Comparison of ENCODE assay signal across 10 cellular contexts in the genomic region with DNA sequence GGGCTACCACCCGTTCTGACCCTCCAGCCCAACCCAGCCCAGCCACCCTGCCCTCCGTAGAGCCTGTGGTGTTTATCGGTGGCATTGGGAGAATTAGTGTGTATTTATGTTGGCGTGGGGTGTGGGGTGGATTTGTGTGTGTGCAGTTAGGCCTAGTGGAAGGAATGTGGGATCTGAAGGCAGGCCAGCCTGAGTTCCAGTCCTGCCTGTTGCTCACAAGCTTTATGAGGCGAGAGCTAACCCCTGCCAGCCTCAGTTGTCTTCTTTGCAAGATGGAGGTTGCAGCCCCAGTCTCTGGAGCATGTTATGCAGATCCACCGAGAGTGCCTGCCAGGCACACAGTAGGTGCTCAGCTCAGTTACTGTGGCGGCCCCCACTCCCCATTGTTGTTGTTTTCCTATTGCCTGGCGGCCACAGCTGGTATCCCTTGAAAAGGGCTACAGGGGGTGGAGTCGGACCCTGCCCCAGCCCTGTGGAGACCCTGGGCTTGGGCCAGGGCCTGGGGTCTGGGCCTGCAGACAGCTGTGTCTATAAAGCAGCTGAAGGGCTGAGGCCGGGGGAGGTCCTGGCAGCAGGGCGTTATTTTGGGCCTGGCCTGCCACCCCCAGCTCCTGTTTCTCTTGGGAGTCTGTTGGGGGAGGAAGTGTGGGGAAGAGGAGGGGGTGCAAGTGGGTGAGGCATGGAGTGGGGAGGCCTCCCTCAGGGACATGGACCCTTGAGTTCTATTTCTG. TPM values are rescaled to one million over a fixed set of nuclear protein-coding genes. Genes with fewer than 3 reads are reported as not detected.
DNase-seq lines count a peak whose midpoint lies in the region; ATAC-seq and TF ChIP-seq lines count a peak whose summit lies in the region.
"Had no signal": no experiment of that assay in that cellular context is flagged by ENCODE, and none has a peak within 500 bp of the region (broad histone marks: within the 10 kb centered on the region; RNA-seq: fewer than 3 reads in every experiment).

No MANE protein-coding gene starts in this region.

- H3K27ac Mint-ChIP-seq in activated CD4-positive, alpha-beta T cell treated with anti-CD3 and anti-CD28 coated beads, Interleukin-2, amount 10 ng/mL, durations not matched to agents 24 days and 14 days: no peak overlapping the region
- H3K27ac Mint-ChIP-seq: activated B cell treated with CpG ODN at 0.5 μM for 24 hours; activated naive CD4-positive, alpha-beta T cell treated with anti-CD3 and anti-CD28 coated beads, Interleukin-2, amount 50 U/mL, for 24 hours had no signal

- no peaks in the 10 kb centered on the region for H3K9me3 ChIP-seq in osteoblast (ENCODE audit: low read depth, low read length)

- no peak overlapping the region for H2AFZ ChIP-seq in osteoblast (ENCODE audit: low read length)

- no peaks in the 10 kb centered on the region for H3K27me3 ChIP-seq in BJ (ENCODE audit: control insufficient read depth, insufficient read depth, low read length)
- no peaks in the 10 kb centered on the region for H3K27me3 ChIP-seq in osteoblast (ENCODE audit: insufficient read depth, low read length)

- no peaks in the 10 kb centered on the region for H3K9me3 Mint-ChIP-seq in activated CD4-positive, alpha-beta T cell treated with anti-CD3 and anti-CD28 coated beads, Interleukin-2, amount 10 ng/mL, durations not matched to agents 24 days and 14 days
- H3K9me3 Mint-ChIP-seq: activated B cell treated with CpG ODN at 0.5 μM for 24 hours; activated naive CD4-positive, alpha-beta T cell treated with anti-CD3 and anti-CD28 coated beads, Interleukin-2, amount 50 U/mL, for 24 hours had no signal

- H3K36me3 Mint-ChIP-seq in activated CD4-positive, alpha-beta T cell treated with anti-CD3 and anti-CD28 coated beads, Interleukin-2, amount 10 ng/mL, durations not matched to agents 24 days and 14 days (ENCODE audit: low read depth): no peaks in the 10 kb centered on the region

- peaks cover 63% of the 10 kb centered on the region for H3K79me2 ChIP-seq in osteoblast (ENCODE audit: insufficient read depth, low read length)

- intact Hi-C loops in activated CD4-positive, alpha-beta T cell treated with anti-CD3 and anti-CD28 coated beads, Interleukin-2, amount 10 ng/mL, durations not matched to agents 24 days and 14 days (cut with micrococcal nuclease): no loop called here

- H3K4me3 Mint-ChIP-seq in activated CD4-positive, alpha-beta T cell treated with anti-CD3 and anti-CD28 coated beads, Interleukin-2, amount 10 ng/mL, durations not matched to agents 24 days and 14 days: no peak overlapping the region
- H3K4me3 Mint-ChIP-seq: activated B cell treated with CpG ODN at 0.5 μM for 24 hours; activated naive CD4-positive, alpha-beta T cell treated with anti-CD3 and anti-CD28 coated beads, Interleukin-2, amount 50 U/mL, for 24 hours had no signal

- no peak overlapping the region for H3K4me2 ChIP-seq in osteoblast (ENCODE audit: insufficient read depth, low read length)

- POLR2A ChIA-PET in BJ (lab: Charles Lee): no interaction called here

- H3K4me3 ChIP-seq in BJ (ENCODE audit: low read depth, low read length) (no peak overlapping the region), foreskin fibroblast (ENCODE audit: low read depth in 1 of 2, low read length in 2 of 2) (no peak overlapping the region), osteoblast (ENCODE audit: insufficient read depth, low read length) (no peak overlapping the region)

- peak; percentile 45 for TF ChIP-seq CTCF in BJ (IDR thresholded peaks at IDR 0.05; ENCODE audit: insufficient read depth, low read depth, low read length)
- no peak for TF ChIP-seq CTCF in VCaP (conservative IDR thresholded peaks at IDR 0.05)
- TF ChIP-seq CTCF in foreskin fibroblast (IDR thresholded peaks at IDR 0.05; ENCODE audit: low read depth, low read length): peak; percentile 31
- TF ChIP-seq CTCF in osteoblast (IDR thresholded peaks at IDR 0.05; ENCODE audit: extremely low read depth, low read depth, low read length): peak; percentile 53

- H3K36me3 ChIP-seq in BJ (ENCODE audit: control insufficient read depth, insufficient read depth, low read length) (peaks cover 19% of the 10 kb centered on the region), osteoblast (ENCODE audit: insufficient read depth, low read length) (peaks cover 24% of the 10 kb centered on the region)

- H3K4me1 ChIP-seq in osteoblast (ENCODE audit: insufficient read depth, low read length): peaks cover 13% of the 10 kb centered on the region

- peak overlapping the region; percentile 94 for H3K27ac ChIP-seq in VCaP
- H3K27ac ChIP-seq in osteoblast (ENCODE audit: low read depth, low read length): no peak overlapping the region

- no peak for DNase-seq in BJ (ENCODE audit: low read depth)
- peak in 1 of 2 donors; percentile 60 for DNase-seq in foreskin fibroblast
- DNase-seq in osteoblast (ENCODE audit: insufficient read length, low spot score, missing footprints): peak; percentile 95
- DNase-seq in activated gamma-delta T cell treated with Interleukin-2 at 50 U/mL for 16 hours: no peak
- DNase-seq in activated CD4-positive, alpha-beta T cell treated with anti-CD3 and anti-CD28 coated beads, Interleukin-2, amount 10 ng/mL, durations not matched to agents 24 days and 14 days: no peak
- DNase-seq in NCI-H774 (lab: John Stamatoyannopoulos, UW): no peak
- DNase-seq: activated B cell treated with CpG ODN at 0.5 μM for 24 hours had no signal

- peaks cover 25% of the 10 kb centered on the region for H3K27me3 Mint-ChIP-seq in activated CD4-positive, alpha-beta T cell treated with anti-CD3 and anti-CD28 coated beads, Interleukin-2, amount 10 ng/mL, durations not matched to agents 24 days and 14 days

- ATAC-seq in GM21515 (IDR thresholded peaks at IDR 0.05; ENCODE audit: unreplicated experiment): no peak

- H4K20me1 ChIP-seq in osteoblast (ENCODE audit: insufficient read depth, low read length): peaks cover 48% of the 10 kb centered on the region

- CTCF ChIA-PET in BJ (lab: Yijun Ruan, JAX): interaction anchor here (1.0 to 1.7 kb wide), 5 partner anchors 10 to 47 kb away, joined by 3 to 5 read pairs (median 4); partner anchors contain the start of gene MIEN1

- H3K4me1 Mint-ChIP-seq in activated CD4-positive, alpha-beta T cell treated with anti-CD3 and anti-CD28 coated beads, Interleukin-2, amount 10 ng/mL, durations not matched to agents 24 days and 14 days: peaks cover 9% of the 10 kb centered on the region

RNA-seq across cellular contexts. Expression of gene ERBB2, which starts 5.1 kb away (rescaled TPM):
- polyA plus RNA-seq in BJ (2011; rRNA removed): 22.8 and 35.4 TPM in 2 replicates
- polyA minus RNA-seq in BJ (2011; rRNA and poly(A)+ RNA removed): 59.3 and 76.4 TPM in 2 replicates
- total RNA-seq in osteoblast: 40.4 and 44.2 TPM in 2 replicates
- 3.1 and 4.3 TPM in 2 replicates for total RNA-seq in activated CD4-positive, alpha-beta T cell treated with anti-CD3 and anti-CD28 coated beads, Interleukin-2, amount 10 ng/mL, durations not matched to agents 24 days and 14 days

RNA-seq across cellular contexts. Expression of gene PGAP3, which starts 17.1 kb away (rescaled TPM):
- polyA plus RNA-seq in BJ (2011; rRNA removed): 11.4 and 20.3 TPM in 2 replicates
- polyA minus RNA-seq in BJ (2011; rRNA and poly(A)+ RNA removed): 10.5 and 15.8 TPM in 2 replicates
- 10.3 and 10.9 TPM in 2 replicates for total RNA-seq in osteoblast
- 12.5 and 13.5 TPM in 2 replicates for total RNA-seq in activated CD4-positive, alpha-beta T cell treated with anti-CD3 and anti-CD28 coated beads, Interleukin-2, amount 10 ng/mL, durations not matched to agents 24 days and 14 days

RNA-seq across cellular contexts. Expression of gene MIEN1, which starts 25.3 kb away (rescaled TPM):
- 61.4 and 78.9 TPM in 2 replicates for polyA plus RNA-seq in BJ (2011; rRNA removed)
- 16.9 and 28.9 TPM in 2 replicates for polyA minus RNA-seq in BJ (2011; rRNA and poly(A)+ RNA removed)
- total RNA-seq in osteoblast: 14.8 and 16.5 TPM in 2 replicates
- 29.8 and 33.4 TPM in 2 replicates for total RNA-seq in activated CD4-positive, alpha-beta T cell treated with anti-CD3 and anti-CD28 coated beads, Interleukin-2, amount 10 ng/mL, durations not matched to agents 24 days and 14 days

RNA-seq across cellular contexts. Expression of gene GRB7, which starts 32.8 kb away (rescaled TPM):
- 0.09 and 0.23 TPM in 2 replicates for polyA plus RNA-seq in BJ (2011; rRNA removed)
- 0.21 TPM in 1 of 2 replicates, not detected in the other for polyA minus RNA-seq in BJ (2011; rRNA and poly(A)+ RNA removed)
- under 0.01 and 0.29 TPM in 2 replicates for total RNA-seq in osteoblast
- 0.30 TPM in 1 of 2 replicates, not detected in the other for total RNA-seq in activated CD4-positive, alpha-beta T cell treated with anti-CD3 and anti-CD28 coated beads, Interleukin-2, amount 10 ng/mL, durations not matched to agents 24 days and 14 days

RNA-seq across cellular contexts. Expression of gene PNMT, which starts 36.7 kb away (rescaled TPM):
- polyA plus RNA-seq in BJ (2011; rRNA removed): not detected in 2 replicates
- not detected in 2 replicates for polyA minus RNA-seq in BJ (2011; rRNA and poly(A)+ RNA removed)
- total RNA-seq in osteoblast: not detected in 2 replicates
- not detected in 2 replicates for total RNA-seq in activated CD4-positive, alpha-beta T cell treated with anti-CD3 and anti-CD28 coated beads, Interleukin-2, amount 10 ng/mL, durations not matched to agents 24 days and 14 days
- total RNA-seq: activated B cell treated with CpG ODN at 0.5 μM for 24 hours had no signal
